ENCODE assay signal across 23 cellular contexts in the genomic region with DNA sequence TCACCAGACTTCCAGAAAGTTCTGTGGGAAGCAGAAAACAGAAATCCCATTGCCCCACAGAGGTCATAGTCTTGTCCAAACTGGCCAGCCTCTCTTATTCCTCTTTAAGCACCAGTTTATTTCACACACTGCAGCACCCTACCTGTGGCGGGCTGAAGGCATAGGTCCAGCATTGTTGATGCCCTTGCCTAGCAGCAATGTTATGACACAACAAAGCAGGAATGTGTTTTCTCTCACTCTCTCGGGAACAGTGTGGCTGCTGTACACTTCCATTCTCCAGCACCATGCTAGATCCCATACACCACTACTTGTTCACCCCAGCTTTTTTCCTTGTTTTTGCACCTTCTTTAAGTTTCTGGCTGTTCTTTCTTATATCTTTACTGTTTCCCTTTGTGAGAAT.
DNase-seq lines count a peak whose midpoint lies in the region; ATAC-seq, FAIRE-seq and TF ChIP-seq lines count a peak whose summit lies in the region.
"Had no signal": no experiment of that assay in that cellular context is flagged by ENCODE, and none has a peak within 500 bp of the region (broad histone marks: within the 10 kb centered on the region; RNA-seq: fewer than 3 reads in every experiment).

No MANE protein-coding gene starts in this region.

- CTCF ChIA-PET in CD8-positive, alpha-beta T cell (lab: Charles Lee) = no interaction called here

- no peaks in the 10 kb centered on the region for H3K9me2 ChIP-seq in Karpas-422 (replicated peaks; ENCODE audit: insufficient read depth, low read length)

- H3K79me2 ChIP-seq in mesendoderm (ENCODE audit: control insufficient read depth, insufficient read depth, low read length) (no peaks in the 10 kb centered on the region), Karpas-422 (ENCODE audit: low read length) (no peaks in the 10 kb centered on the region)

- no peak for TF ChIP-seq CTCF in CD8-positive, alpha-beta T cell (IDR thresholded peaks at IDR 0.05)
- TF ChIP-seq CTCF in bronchial epithelial cell (IDR thresholded peaks at IDR 0.05; ENCODE audit: insufficient read depth, low read length, severe bottlenecking) = no peak

- ATAC-seq in CD8-positive, alpha-beta T cell = no peak
- ATAC-seq: activated CD4-positive, alpha-beta T cell treated with anti-CD3 and anti-CD28 coated beads for 36 hours; left lung; T-cell had no signal

- no peak overlapping the region for H2AFZ ChIP-seq in Karpas-422 (ENCODE audit: low read length)

- H4K20me1 ChIP-seq in Karpas-422 (ENCODE audit: insufficient read depth, low read depth, low read length) = no peaks in the 10 kb centered on the region

- H3K23ac ChIP-seq in mesendoderm (ENCODE audit: low read length) = no peak overlapping the region

- TF ChIP-seq POLR2A in H54 (IDR thresholded peaks at IDR 0.05; ENCODE audit: low read depth, low read length) = no peak

- no peaks in the 10 kb centered on the region for H3K36me3 ChIP-seq in CD8-positive, alpha-beta T cell (ENCODE audit: insufficient read depth, low read length)
- H3K36me3 ChIP-seq in bronchial epithelial cell (ENCODE audit: control insufficient read depth, insufficient read depth, low read length) (no peaks in the 10 kb centered on the region), mesendoderm (ENCODE audit: control insufficient read depth, insufficient read depth, low read length) (no peaks in the 10 kb centered on the region), Karpas-422 (ENCODE audit: insufficient read depth, low read length) (no peaks in the 10 kb centered on the region)
- H3K36me3 ChIP-seq: left lung had no signal

- no peak overlapping the region for H2BK5ac ChIP-seq in mesendoderm (ENCODE audit: low read length)

- H3K9me3 Mint-ChIP-seq in CD8-positive, alpha-beta T cell = peaks cover 18% of the 10 kb centered on the region
- H3K9me3 Mint-ChIP-seq: neural crest cell had no signal

- H2BK120ac ChIP-seq in mesendoderm (ENCODE audit: low read depth, low read length) = no peak overlapping the region

- peaks cover 35% of the 10 kb centered on the region for H3K4me1 Mint-ChIP-seq in CD8-positive, alpha-beta T cell (ENCODE audit: low read depth)
- H3K4me1 Mint-ChIP-seq: neural crest cell had no signal

- peaks cover 24% of the 10 kb centered on the region for H3K4me1 ChIP-seq in CD8-positive, alpha-beta T cell (ENCODE audit: insufficient read depth, low read length)
- H3K4me1 ChIP-seq in mesendoderm (ENCODE audit: control insufficient read depth, low read depth, low read length) (no peaks in the 10 kb centered on the region), Karpas-422 (ENCODE audit: low read length) (peaks cover 4% of the 10 kb centered on the region; the same call in 1 of the 2 replicates)
- H3K4me1 ChIP-seq: left lung had no signal

- no peak overlapping the region for H3K4me3 ChIP-seq in CD8-positive, alpha-beta T cell (ENCODE audit: low read depth, low read length)
- H3K4me3 ChIP-seq in bronchial epithelial cell (ENCODE audit: low read depth, low read length) (no peak overlapping the region), mesendoderm (ENCODE audit: low read length) (no peak overlapping the region), Karpas-422 (ENCODE audit: low read length) (no peak overlapping the region)
- H3K4me3 ChIP-seq: left lung had no signal

- no CpG with 5 or more reads among the region's 2 CpGs for WGBS in mesendoderm (ENCODE audit: extremely low coverage, insufficient coverage, low lambda C conversion rate)

- peaks cover 10% of the 10 kb centered on the region for H3K36me3 Mint-ChIP-seq in CD8-positive, alpha-beta T cell

- H2AK5ac ChIP-seq in mesendoderm (ENCODE audit: low read length) = no peak overlapping the region

- peak overlapping the region; percentile 68 for H3K27ac Mint-ChIP-seq in CD8-positive, alpha-beta T cell
- H3K27ac Mint-ChIP-seq: activated CD4-positive, alpha-beta T cell treated with anti-CD3 and anti-CD28 coated beads for 36 hours had no signal

- H3K27me3 Mint-ChIP-seq in CD8-positive, alpha-beta T cell (ENCODE audit: low read depth) = no peaks in the 10 kb centered on the region
- H3K27me3 Mint-ChIP-seq: activated CD4-positive, alpha-beta T cell treated with anti-CD3 and anti-CD28 coated beads for 36 hours; CD4-positive, alpha-beta memory T cell; central memory CD8-positive, alpha-beta T cell; T-cell had no signal

- H3K4me3 Mint-ChIP-seq in CD8-positive, alpha-beta T cell = no peak overlapping the region
- H3K4me3 Mint-ChIP-seq: activated CD4-positive, alpha-beta T cell treated with anti-CD3 and anti-CD28 coated beads for 36 hours; CD4-positive, alpha-beta memory T cell; central memory CD8-positive, alpha-beta T cell; neural crest cell; T-cell had no signal

- no peaks in the 10 kb centered on the region for H3K79me1 ChIP-seq in mesendoderm (ENCODE audit: low read length)

- no peak overlapping the region for H2BK15ac ChIP-seq in mesendoderm (replicated peaks; ENCODE audit: low read depth)

- no peak overlapping the region for H3K56ac ChIP-seq in mesendoderm (ENCODE audit: low read length)

- H3K27ac ChIP-seq in CD8-positive, alpha-beta T cell (ENCODE audit: low read depth, low read length) = no peak overlapping the region
- H3K27ac ChIP-seq in mesendoderm (ENCODE audit: low read depth, low read length) (no peak overlapping the region), Karpas-422 (ENCODE audit: low read length) (no peak overlapping the region)
- H3K27ac ChIP-seq: left lung had no signal

- POLR2A ChIA-PET in CD8-positive, alpha-beta T cell (lab: Charles Lee) = no interaction called here

- H3K9ac ChIP-seq in mesendoderm (ENCODE audit: low read length) (no peak overlapping the region), Karpas-422 (ENCODE audit: low read length) (no peak overlapping the region)

- no peaks in the 10 kb centered on the region for H3K9me3 ChIP-seq in CD8-positive, alpha-beta T cell (ENCODE audit: low read length)
- no peaks in the 10 kb centered on the region for H3K9me3 ChIP-seq in Karpas-422 (ENCODE audit: low read length)
- H3K9me3 ChIP-seq: left lung had no signal

- H3K4ac ChIP-seq in mesendoderm (ENCODE audit: low read depth, low read length) = no peak overlapping the region

- H3K18ac ChIP-seq in mesendoderm (ENCODE audit: low read length) = no peak overlapping the region

- no peak for DNase-seq in CD8-positive, alpha-beta T cell
- DNase-seq in H54 (ENCODE audit: insufficient read length, low spot score) (peak; percentile 9), bronchial epithelial cell (ENCODE audit: low read depth) (peak; percentile 20), mesendoderm (peak; percentile 73), DMS 273 (lab: John Stamatoyannopoulos, UW; ENCODE audit: unreplicated experiment) (no peak), Karpas-422 (no peak), COLO829 (ENCODE audit: low spot score) (no peak), GF-D8 (lab: John Stamatoyannopoulos, UW) (no peak)
- DNase-seq: activated CD4-positive, alpha-beta T cell treated with anti-CD3 and anti-CD28 coated beads for 36 hours; activated naive CD4-positive, alpha-beta T cell treated with Interleukin-2 at 50 U/mL for 16 hours; activated T-cell treated with anti-CD3 and anti-CD28 coated beads, Interleukin-2, amount 50 U/mL, for 48 hours; CD4-positive, alpha-beta memory T cell; erythroblast; KBM-7; left lung; NCI-H187; NCI-H82; stimulated activated naive CD4-positive, alpha-beta T cell treated with Interleukin-2 at 50 U/mL for 16 hours; T-cell had no signal

- peak; percentile 81 for FAIRE-seq in H54 (lab: Jason Lieb, UNC)
- FAIRE-seq in bronchial epithelial cell (lab: Jason Lieb, UNC) = peak; percentile 18
- FAIRE-seq: frontal cortex, GM12891 had no signal

- no peak overlapping the region for H3K4me2 ChIP-seq in mesendoderm (ENCODE audit: low read length)
- no peak overlapping the region for H3K4me2 ChIP-seq in Karpas-422 (ENCODE audit: low read depth, low read length, poor library complexity, severe bottlenecking)

- H3K27me3 ChIP-seq in CD8-positive, alpha-beta T cell (ENCODE audit: insufficient read depth, low read length) = no peaks in the 10 kb centered on the region
- H3K27me3 ChIP-seq in bronchial epithelial cell (ENCODE audit: control insufficient read depth, insufficient read depth, low read length) (no peaks in the 10 kb centered on the region), mesendoderm (ENCODE audit: insufficient read depth, low read length, poor library complexity) (no peaks in the 10 kb centered on the region), Karpas-422 (ENCODE audit: low read length) (0 out of 2 replicates have a peak, but pooled peaks cover 4% of the 10 kb centered on the region)
- H3K27me3 ChIP-seq: left lung had no signal

- H4K8ac ChIP-seq in mesendoderm (ENCODE audit: low read depth, low read length) = no peak overlapping the region

- intact Hi-C loops in CD8-positive, alpha-beta T cell (cut with DNase I, micrococcal nuclease) = no loop called here

- no peak overlapping the region for H4K5ac ChIP-seq in mesendoderm (ENCODE audit: low read length)

Comparison
In these comparisons a context has a peak if more than half of its experiments do, and no peak if none do; other contexts are left out.
1. DNase-seq: peak in H54 (single experiment), bronchial epithelial cell (single experiment) and mesendoderm (single experiment); none in CD8-positive, alpha-beta T cell (0 of 7), DMS 273 (single experiment), Karpas-422 (single experiment), COLO829 (single experiment) and GF-D8 (single experiment).